In the genomic region with DNA sequence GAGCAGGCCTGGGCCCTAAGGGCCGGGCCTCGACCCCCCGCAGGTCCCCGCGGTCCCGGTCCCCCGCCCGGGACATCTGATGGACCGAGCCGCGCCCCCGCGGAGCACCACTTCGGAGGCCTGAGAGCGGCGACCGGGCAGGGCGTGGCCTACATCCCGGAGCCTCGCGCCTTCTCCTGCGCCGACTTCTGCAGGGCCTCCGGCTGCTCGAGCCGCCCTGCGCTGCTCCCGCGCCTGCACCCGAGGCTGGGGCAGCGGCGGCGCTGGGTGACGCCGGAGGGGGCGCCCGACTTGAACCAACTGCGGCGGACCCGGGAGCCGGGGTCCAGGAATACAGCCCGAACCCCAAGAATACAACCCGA, we compare ENCODE assay signal across 8 cellular contexts. TPM values are rescaled to one million over a fixed set of nuclear protein-coding genes. Genes with fewer than 3 reads are reported as not detected.
DNase-seq lines count a peak whose midpoint lies in the region; ATAC-seq and TF ChIP-seq lines count a peak whose summit lies in the region.

No MANE protein-coding gene starts in this region.

- H3K36me3 ChIP-seq in H7 (replicated peaks; ENCODE audit: control insufficient read depth, insufficient read depth, low read length) = no peaks in the 10 kb centered on the region
- H3K36me3 ChIP-seq in heart right ventricle = peaks cover 0 to 3% (median 0%) of the 10 kb centered on the region in 9 donors

- ATAC-seq in heart right ventricle (peak; percentile 45 to 76 (median 66)), GM21390 (IDR thresholded peaks at IDR 0.05; ENCODE audit: unreplicated experiment) (no peak)

- peaks cover 0 to 13% (median 11%) of the 10 kb centered on the region in 9 donors for H3K4me1 ChIP-seq in heart right ventricle

- TF ChIP-seq CTCF in heart right ventricle (IDR thresholded peaks at IDR 0.05) = peak in 2 of 9 donors; percentile 13 to 23

- DNase-seq in H7 (peak; percentile 72), heart right ventricle (peak in 1 of 2 donors; percentile 52), NCI-H526 treated with DMSO at 0.1 percent for 48 hours (lab: John Stamatoyannopoulos, UW) (no peak), NCI-H748 (lab: John Stamatoyannopoulos, UW; ENCODE audit: unreplicated experiment) (no peak), NCI-H2196 treated with DMSO at 0.1 percent for 48 hours (lab: John Stamatoyannopoulos, UW; ENCODE audit: unreplicated experiment) (no peak)
- peak; percentile 74 to 79 for DNase-seq in activated T-cell treated with anti-CD3 and anti-CD28 coated beads, Interleukin-2, amount 50 U/mL, for 48 hours
- peak; percentile 19 to 47 for DNase-seq in stimulated activated CD4-positive, alpha-beta T cell treated with anti-CD3 and anti-CD28 coated beads, Interleukin-15, amount 100 ng/mL, for 48 hours (ENCODE audit: low read depth in 2 of 2)

- WGBS in heart right ventricle, 2 donors = 4 to 5% methylated on average over 22 to 43 of the region's 43 CpGs

- intact Hi-C loops in heart right ventricle (cut with DNase I) = loop anchor here in 1 of 10 donors (10.0 kb wide), 1 partner anchor 61 kb away; no protein-coding TSS in a partner anchor

- H3K27ac ChIP-seq in heart right ventricle = no peak overlapping the region

- H3K27me3 ChIP-seq in H7 (ENCODE audit: control insufficient read depth, insufficient read depth, low read length) (no peaks in the 10 kb centered on the region), heart right ventricle (peaks cover 0 to 23% (median 10%) of the 10 kb centered on the region in 7 donors)

- no peak overlapping the region for H3K4me3 ChIP-seq in H7 (ENCODE audit: insufficient read depth, low read depth, low read length)
- peak overlapping the region in 9 of 10 donors; percentile 27 to 48 (median 44) for H3K4me3 ChIP-seq in heart right ventricle

- H3K9me3 ChIP-seq in heart right ventricle = peaks cover 0 to 49% (median 6%) of the 10 kb centered on the region in 11 donors

RNA-seq across cellular contexts. Expression of gene GP9, which starts 14.9 kb away (rescaled TPM):
- not detected in 2 replicates for total RNA-seq in H7 (2014; rRNA removed; shearing (Covaris generic))
- total RNA-seq in heart right ventricle = not detected
- polyA plus RNA-seq in heart right ventricle = under 1 TPM in 1 of 2 donors, not detected in 1; 0.13 TPM

RNA-seq across cellular contexts. Expression of gene EFCC1, which starts 44.6 kb away (rescaled TPM):
- total RNA-seq in H7 (2014; rRNA removed; shearing (Covaris generic)) = 0.21 and 0.81 TPM in 2 replicates
- 1 to 10 TPM; 1.0 to 3.3 (median 2.1) TPM for total RNA-seq in heart right ventricle
- polyA plus RNA-seq in heart right ventricle = 1 to 10 TPM; 1.4 to 3.1 TPM

RNA-seq across cellular contexts. Expression of gene CFAP92, which starts 51.8 kb away (rescaled TPM):
- 0.87 and 1.7 TPM in 2 replicates for total RNA-seq in H7 (2014; rRNA removed; shearing (Covaris generic))
- total RNA-seq in heart right ventricle = 1 to 10 TPM in 2 of 10 donors, under 1 TPM in 8; 0.12 to 1.2 (median 0.41) TPM
- under 1 TPM; 0.12 to 0.44 TPM for polyA plus RNA-seq in heart right ventricle

Comparison
In these comparisons a context has a peak if more than half of its experiments do, and no peak if none do; other contexts are left out.
1. DNase-seq: peak in H7 (single experiment), activated T-cell treated with anti-CD3 and anti-CD28 coated beads, Interleukin-2, amount 50 U/mL, for 48 hours (2 of 2) and stimulated activated CD4-positive, alpha-beta T cell treated with anti-CD3 and anti-CD28 coated beads, Interleukin-15, amount 100 ng/mL, for 48 hours (2 of 2); none in NCI-H526 treated with DMSO at 0.1 percent for 48 hours (single experiment), NCI-H748 (single experiment) and NCI-H2196 treated with DMSO at 0.1 percent for 48 hours (single experiment).